1 cellular context compared by ENCODE assay signal in the genomic region with DNA sequence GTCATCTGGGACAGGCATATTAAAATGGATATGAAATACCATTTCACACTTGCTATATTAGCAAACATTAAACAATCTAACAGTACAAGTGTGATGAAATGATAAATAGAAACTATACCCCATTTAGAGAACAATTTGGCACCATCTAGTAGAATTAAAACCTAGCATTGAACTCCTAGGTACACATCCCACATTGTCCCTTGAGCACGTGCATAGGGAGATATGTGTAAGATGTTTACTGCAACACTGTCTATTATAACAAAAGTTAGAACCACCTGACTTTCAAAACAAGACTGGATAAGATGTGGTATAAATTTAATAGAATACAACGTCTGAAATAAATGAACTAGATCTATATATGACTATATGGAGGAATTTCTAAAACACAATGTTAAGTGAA.
TF ChIP-seq lines count a peak whose summit lies in the region.

No MANE protein-coding gene starts in this region.

TF ChIP-seq in K562, 482 proteins besides CTCF, POLR2A, EP300 and RAD21 (continued from another document):
- TF ChIP-seq, protein P1, sequence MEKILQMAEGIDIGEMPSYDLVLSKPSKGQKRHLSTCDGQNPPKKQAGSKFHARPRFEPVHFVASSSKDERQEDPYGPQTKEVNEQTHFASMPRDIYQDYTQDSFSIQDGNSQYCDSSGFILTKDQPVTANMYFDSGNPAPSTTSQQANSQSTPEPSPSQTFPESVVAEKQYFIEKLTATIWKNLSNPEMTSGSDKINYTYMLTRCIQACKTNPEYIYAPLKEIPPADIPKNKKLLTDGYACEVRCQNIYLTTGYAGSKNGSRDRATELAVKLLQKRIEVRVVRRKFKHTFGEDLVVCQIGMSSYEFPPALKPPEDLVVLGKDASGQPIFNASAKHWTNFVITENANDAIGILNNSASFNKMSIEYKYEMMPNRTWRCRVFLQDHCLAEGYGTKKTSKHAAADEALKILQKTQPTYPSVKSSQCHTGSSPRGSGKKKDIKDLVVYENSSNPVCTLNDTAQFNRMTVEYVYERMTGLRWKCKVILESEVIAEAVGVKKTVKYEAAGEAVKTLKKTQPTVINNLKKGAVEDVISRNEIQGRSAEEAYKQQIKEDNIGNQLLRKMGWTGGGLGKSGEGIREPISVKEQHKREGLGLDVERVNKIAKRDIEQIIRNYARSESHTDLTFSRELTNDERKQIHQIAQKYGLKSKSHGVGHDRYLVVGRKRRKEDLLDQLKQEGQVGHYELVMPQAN (IDR thresholded peaks at IDR 0.05; ENCODE audit: borderline replicate concordance) = no peak
